ENCODE assay signal across 1 cellular context in genomic region chr1:227170361-227171166, GRCh38.
TF ChIP-seq lines count a peak whose summit lies in the region.

No MANE protein-coding gene starts in this region.

TF ChIP-seq in IMR-90, 13 proteins besides CTCF, POLR2A, EP300 and RAD21:
- TF ChIP-seq ELK1 (IDR thresholded peaks at IDR 0.05; ENCODE audit: borderline replicate concordance, low read depth, low read length) (no peak), MAFK (IDR thresholded peaks at IDR 0.05; ENCODE audit: low read depth, low read length) (no peak), CEBPB (IDR thresholded peaks at IDR 0.05; ENCODE audit: low read depth, low read length) (no peak), RFX5 (IDR thresholded peaks at IDR 0.05; ENCODE audit: low read depth, low read length) (no peak), SMC3 (IDR thresholded peaks at IDR 0.05; ENCODE audit: low read depth, low read length) (no peak), CHD1 (IDR thresholded peaks at IDR 0.05; ENCODE audit: low read depth, low read length) (no peak), FOS (IDR thresholded peaks at IDR 0.05; ENCODE audit: low read depth, low read length) (no peak), USF2 (IDR thresholded peaks at IDR 0.05; ENCODE audit: low read depth, low read length) (no peak), RCOR1 (IDR thresholded peaks at IDR 0.05; ENCODE audit: insufficient replicate concordance, low read length) (no peak), BHLHE40 (IDR thresholded peaks at IDR 0.05; ENCODE audit: low read depth, low read length) (no peak), MAZ (IDR thresholded peaks at IDR 0.05; ENCODE audit: borderline replicate concordance, low read depth, low read length) (no peak), NFE2L2 (IDR thresholded peaks at IDR 0.05; ENCODE audit: low read depth, low read length) (no peak), MXI1 (IDR thresholded peaks at IDR 0.05; ENCODE audit: borderline replicate concordance, low read depth, low read length) (no peak)
